Comparison of ENCODE assay signal across 27 cellular contexts in genomic region chr13:62799931-62800436, GRCh38.
"Had no signal": no experiment of that assay in that cellular context is flagged by ENCODE, and none has a peak within 500 bp of the region (broad histone marks: within the 10 kb centered on the region; RNA-seq: fewer than 3 reads in every experiment).

No MANE protein-coding gene starts in this region.

- H3K27ac Mint-ChIP-seq: activated CD4-positive, alpha-beta T cell treated with anti-CD3 and anti-CD28 coated beads, Interleukin-2, amount 10 ng/mL, durations not matched to agents 24 days and 14 days; activated CD8-positive, alpha-beta memory T cell treated with anti-CD3 and anti-CD28 coated beads, Interleukin-2, amount 10 ng/mL, durations not matched to agents 7 days and 5 days; activated naive CD4-positive, alpha-beta T cell treated with anti-CD3 and anti-CD28 coated beads, Interleukin-2, amount 50 U/mL, for 24 hours; activated T-cell treated with anti-CD3 and anti-CD28 coated beads, Interleukin-2, amount 50 U/mL, for 24 hours; activated T-helper 1 cell treated with anti-CD3 and anti-CD28 coated beads, Interleukin-12 subunit alpha, Interleukin-12 subunit beta, Interleukin-2, Interleukin-4 antibody, amounts not matched to agents 30 ng/mL and 10 ng/mL and 1 ng/mL, durations not matched to agents 14 hours and 24 hours and 36 hours; T-helper 1 cell treated with Interleukin-12 subunit alpha and Interleukin-12 subunit beta and Interleukin-4 antibody, amounts not matched to agents 30 μg/mL and 1 μg/mL, for 36 hours; WTC11 had no signal

- H3K4me1 Mint-ChIP-seq: activated CD4-positive, alpha-beta T cell treated with anti-CD3 and anti-CD28 coated beads, Interleukin-2, amount 10 ng/mL, durations not matched to agents 24 days and 14 days; activated CD8-positive, alpha-beta memory T cell treated with anti-CD3 and anti-CD28 coated beads, Interleukin-2, amount 10 ng/mL, durations not matched to agents 7 days and 5 days; activated naive CD4-positive, alpha-beta T cell treated with anti-CD3 and anti-CD28 coated beads, Interleukin-2, amount 50 U/mL, for 24 hours; WTC11 had no signal

- H3K27ac ChIP-seq: ascending aorta, body of pancreas, Peyer's patch, RWPE1 had no signal

- H3K4me3 Mint-ChIP-seq: activated CD4-positive, alpha-beta T cell treated with anti-CD3 and anti-CD28 coated beads, Interleukin-2, amount 10 ng/mL, durations not matched to agents 24 days and 14 days; activated CD8-positive, alpha-beta memory T cell treated with anti-CD3 and anti-CD28 coated beads, Interleukin-2, amount 10 ng/mL, durations not matched to agents 7 days and 5 days; activated naive CD4-positive, alpha-beta T cell treated with anti-CD3 and anti-CD28 coated beads, Interleukin-2, amount 50 U/mL, for 24 hours; activated T-cell treated with anti-CD3 and anti-CD28 coated beads, Interleukin-2, amount 50 U/mL, for 24 hours; activated T-helper 1 cell treated with anti-CD3 and anti-CD28 coated beads, Interleukin-12 subunit alpha, Interleukin-12 subunit beta, Interleukin-2, Interleukin-4 antibody, amounts not matched to agents 30 ng/mL and 10 ng/mL and 1 ng/mL, durations not matched to agents 14 hours and 24 hours and 36 hours; T-helper 1 cell treated with Interleukin-12 subunit alpha and Interleukin-12 subunit beta and Interleukin-4 antibody, amounts not matched to agents 30 μg/mL and 1 μg/mL, for 36 hours; WTC11 had no signal

- H3K27me3 Mint-ChIP-seq: activated CD4-positive, alpha-beta T cell treated with anti-CD3 and anti-CD28 coated beads, Interleukin-2, amount 10 ng/mL, durations not matched to agents 24 days and 14 days; activated CD8-positive, alpha-beta memory T cell treated with anti-CD3 and anti-CD28 coated beads, Interleukin-2, amount 10 ng/mL, durations not matched to agents 7 days and 5 days; activated naive CD4-positive, alpha-beta T cell treated with anti-CD3 and anti-CD28 coated beads, Interleukin-2, amount 50 U/mL, for 24 hours; activated T-cell treated with anti-CD3 and anti-CD28 coated beads, Interleukin-2, amount 50 U/mL, for 24 hours had no signal

- DNase-seq: activated CD4-positive, alpha-beta T cell treated with anti-CD3 and anti-CD28 coated beads for 1 hour; activated CD4-positive, alpha-beta T cell treated with anti-CD3 and anti-CD28 coated beads, Interleukin-2, amount 10 ng/mL, durations not matched to agents 24 days and 14 days; activated CD4-positive, alpha-beta T cell treated with anti-CD3 and anti-CD28 coated beads, Interleukin-2, amount 50 U/mL, for 48 hours; activated CD8-positive, alpha-beta memory T cell treated with anti-CD3 and anti-CD28 coated beads, Interleukin-2, amount 10 ng/mL, durations not matched to agents 7 days and 5 days; activated effector memory CD4-positive, alpha-beta T cell treated with Interleukin-2 at 50 U/mL for 16 hours; activated naive CD4-positive, alpha-beta T cell; activated T-cell treated with anti-CD3 and anti-CD28 coated beads, Interleukin-2, amount 50 U/mL, for 24 hours; amniotic stem cell; central memory CD4-positive, alpha-beta T cell; KBM-7; MV-4-11; NCI-H1092 treated with DMSO at 0.1 percent for 48 hours; NCI-H1436; NCI-H1694 treated with DMSO at 0.1 percent for 48 hours; NCI-H2081; NCI-H510A treated with DMSO at 0.1 percent for 48 hours; NCI-H69; Peyer's patch; SHP77 treated with DMSO at 0.1 percent for 48 hours had no signal

- ATAC-seq: activated CD8-positive, alpha-beta memory T cell treated with anti-CD3 and anti-CD28 coated beads, Interleukin-2, amount 10 ng/mL, durations not matched to agents 7 days and 5 days; body of pancreas; WTC11 had no signal

- H3K4me3 ChIP-seq: ascending aorta, body of pancreas, Peyer's patch had no signal

- H3K36me3 ChIP-seq: ascending aorta, Peyer's patch had no signal

- H3K9me3 Mint-ChIP-seq: activated naive CD4-positive, alpha-beta T cell treated with anti-CD3 and anti-CD28 coated beads, Interleukin-2, amount 50 U/mL, for 24 hours; WTC11 had no signal

- H3K4me1 ChIP-seq: ascending aorta, body of pancreas, Peyer's patch had no signal

- FAIRE-seq: bronchial epithelial cell had no signal

- H3K27me3 ChIP-seq: ascending aorta, body of pancreas, Peyer's patch had no signal

- H3K9me3 ChIP-seq: ascending aorta, body of pancreas, Peyer's patch had no signal

- H3K36me3 Mint-ChIP-seq: activated CD8-positive, alpha-beta memory T cell treated with anti-CD3 and anti-CD28 coated beads, Interleukin-2, amount 10 ng/mL, durations not matched to agents 7 days and 5 days; activated naive CD4-positive, alpha-beta T cell treated with anti-CD3 and anti-CD28 coated beads, Interleukin-2, amount 50 U/mL, for 24 hours; WTC11 had no signal
